ENCODE assay signal across 25 cellular contexts in genomic region chr3:99471353-99472323, GRCh38.
DNase-seq lines count a peak whose midpoint lies in the region; ATAC-seq and TF ChIP-seq lines count a peak whose summit lies in the region.
"Had no signal": no experiment of that assay in that cellular context is flagged by ENCODE, and none has a peak within 500 bp of the region (broad histone marks: within the 10 kb centered on the region; RNA-seq: fewer than 3 reads in every experiment).

No MANE protein-coding gene starts in this region.

- CTCF ChIA-PET in IMR-90 (lab: Yijun Ruan, JAX), result interaction anchor here (0.6 kb wide), 1 partner anchor 1383 kb away, joined by 3 read pairs; no protein-coding TSS in a partner anchor

- H2BK5ac ChIP-seq in IMR-90 (ENCODE audit: low read depth, low read length, poor library complexity, severe bottlenecking), result no peak overlapping the region

- H3K27me3 ChIP-seq in IMR-90 (ENCODE audit: control insufficient read depth, insufficient read depth, low read length), result no peaks in the 10 kb centered on the region
- H3K27me3 ChIP-seq in right cardiac atrium (ENCODE audit: control insufficient read depth, insufficient read depth), result no peaks in the 10 kb centered on the region
- no peaks in the 10 kb centered on the region for H3K27me3 ChIP-seq in tibial artery
- H3K27me3 ChIP-seq: spleen had no signal

- H3K4me1 ChIP-seq in IMR-90 (ENCODE audit: control insufficient read depth, insufficient read depth, low read length), result peaks cover 6% of the 10 kb centered on the region
- no peaks in the 10 kb centered on the region for H3K4me1 ChIP-seq in right cardiac atrium (ENCODE audit: control insufficient read depth, insufficient read depth, low read length)
- peaks cover 0 to 60% (median 24%) of the 10 kb centered on the region in 4 donors for H3K4me1 ChIP-seq in tibial artery
- H3K4me1 ChIP-seq: spleen had no signal

- H3K9me3 Mint-ChIP-seq in chondrocyte (ENCODE audit: low read depth), result peaks cover 2% of the 10 kb centered on the region

- H3K27ac ChIP-seq in IMR-90 (ENCODE audit: insufficient read depth, low read length), result no peak overlapping the region
- H3K27ac ChIP-seq in right cardiac atrium (ENCODE audit: low read length), result no peak overlapping the region
- peak overlapping the region; percentile 77 to 79 for H3K27ac ChIP-seq in tibial artery
- H3K27ac ChIP-seq: SK-N-MC, spleen, VCaP had no signal

- no peak overlapping the region for H3K4me3 Mint-ChIP-seq in chondrocyte (ENCODE audit: unreplicated experiment)
- H3K4me3 Mint-ChIP-seq: activated CD4-positive, alpha-beta T cell treated with anti-CD3 and anti-CD28 coated beads, Interleukin-2, amount 10 ng/mL, durations not matched to agents 7 days and 5 days; CD14-positive monocyte; naive B cell; stimulated activated naive B cell treated with anti-CD40 and anti-IgM and Interleukin-4, amounts not matched to agents 10 μg/mL and 1 μg/mL and 100 μg/mL, for 72 hours; T-helper 17 cell had no signal

- intact Hi-C loops in IMR-90 (cut with micrococcal nuclease), result loop anchor here (5.0 kb wide), 1 partner anchor 59 kb away; no protein-coding TSS in a partner anchor
- intact Hi-C loops in right cardiac atrium (cut with DNase I), result no loop called here
- intact Hi-C loops in tibial artery (cut with DNase I; ENCODE audit: low total_unique reads), result no loop called here

- no peak overlapping the region for H2BK20ac ChIP-seq in IMR-90 (ENCODE audit: low read depth, low read length)

- POLR2A ChIA-PET in IMR-90 (lab: Charles Lee; ENCODE audit: unreplicated experiment), result no interaction called here

- no TSS peak for BruUV-seq in IMR-90 (replicated peaks; lab: Mats Ljungman, UMichigan)

- ATAC-seq in IMR-90 (ENCODE audit: low read depth) (no peak), right cardiac atrium (peak; percentile 84 to 92)
- ATAC-seq: stimulated activated naive B cell treated with anti-CD40 and anti-IgM and Interleukin-4, amounts not matched to agents 10 μg/mL and 1 μg/mL and 100 μg/mL, for 72 hours; T-helper 17 cell had no signal

- H3K4me3 ChIP-seq in IMR-90 (ENCODE audit: insufficient read depth, low read depth, low read length) (no peak overlapping the region), right cardiac atrium (ENCODE audit: low read length) (no peak overlapping the region), tibial artery (no peak overlapping the region)
- H3K4me3 ChIP-seq: SK-N-MC, spleen had no signal

- H3K18ac ChIP-seq in IMR-90 (ENCODE audit: low read depth, low read length), result peak overlapping the region; percentile 16; the same call in 1 of the 2 replicates

- peak overlapping the region; percentile 72 for H3K27ac Mint-ChIP-seq in chondrocyte (ENCODE audit: unreplicated experiment)
- H3K27ac Mint-ChIP-seq: activated CD4-positive, alpha-beta T cell treated with anti-CD3 and anti-CD28 coated beads, Interleukin-2, amount 10 ng/mL, durations not matched to agents 7 days and 5 days; CD14-positive monocyte; naive B cell; stimulated activated naive B cell treated with anti-CD40 and anti-IgM and Interleukin-4, amounts not matched to agents 10 μg/mL and 1 μg/mL and 100 μg/mL, for 72 hours; T-helper 17 cell had no signal

- no peak overlapping the region for H3K56ac ChIP-seq in IMR-90 (ENCODE audit: extremely low read depth, insufficient read depth, low read length)

- H3K4me1 Mint-ChIP-seq in chondrocyte (ENCODE audit: low read depth), result peaks cover 80% of the 10 kb centered on the region
- H3K4me1 Mint-ChIP-seq: activated CD4-positive, alpha-beta T cell treated with anti-CD3 and anti-CD28 coated beads, Interleukin-2, amount 10 ng/mL, durations not matched to agents 7 days and 5 days; CD14-positive monocyte; naive B cell; stimulated activated naive B cell treated with anti-CD40 and anti-IgM and Interleukin-4, amounts not matched to agents 10 μg/mL and 1 μg/mL and 100 μg/mL, for 72 hours; T-helper 17 cell had no signal

- no peak overlapping the region for H3K4me2 ChIP-seq in IMR-90 (ENCODE audit: low read depth, low read length)

- H4K91ac ChIP-seq in IMR-90 (ENCODE audit: insufficient read depth, low read depth, low read length), result no peak overlapping the region

- H3K9me1 ChIP-seq in IMR-90 (ENCODE audit: insufficient read depth, low read length), result 0 out of 2 replicates have a peak, but pooled peaks cover 2% of the 10 kb centered on the region

- 93% methylated on average over 5 of the region's 7 CpGs; no CpG with 5 or more reads in 1 of the 2 experiments for WGBS in IMR-90 (ENCODE audit: extremely low coverage in 2 of 2, insufficient read length in 1 of 2), 2 experiments
- WGBS in right cardiac atrium, result 67% methylated on average over 7 of the region's 7 CpGs

- DNase-seq in IMR-90 (no peak), chondrocyte (ENCODE audit: low spot score) (no peak), right cardiac atrium (peak; percentile 64 to 90 (median 83)), tibial artery (peak; percentile 72 to 90), NCI-H510A treated with DMSO at 0.1 percent for 48 hours (lab: John Stamatoyannopoulos, UW) (no peak), NCI-H82 (lab: John Stamatoyannopoulos, UW) (no peak), NAMALWA (ENCODE audit: low spot score) (no peak)
- DNase-seq in stimulated activated CD8-positive, alpha-beta memory T cell treated with anti-CD3 and anti-CD28 coated beads, Interleukin-4, amount 100 ng/mL, for 48 hours, result no peak
- DNase-seq: activated CD4-positive, alpha-beta T cell treated with anti-CD3 and anti-CD28 coated beads, Interleukin-2, amount 10 ng/mL, durations not matched to agents 7 days and 5 days; activated naive CD4-positive, alpha-beta T cell treated with anti-CD3 and anti-CD28 coated beads, Interleukin-2, amount 50 U/mL, for 16 hours; dermis blood vessel endothelial cell; EL; glutamatergic neuron; mesendoderm; naive B cell; NCI-H1417 treated with DMSO at 0.1 percent for 48 hours; NCI-H510A; RPMI8226; spleen; stimulated activated CD4-positive, alpha-beta T cell treated with anti-CD3 and anti-CD28 coated beads, Interleukin-4, amount 100 ng/mL, for 1 hour; stimulated activated naive B cell treated with anti-CD40 and anti-IgM and Interleukin-4, amounts not matched to agents 10 μg/mL and 1 μg/mL and 100 μg/mL, for 72 hours; T-helper 17 cell had no signal

- no peak for TF ChIP-seq RAD21 in IMR-90 (IDR thresholded peaks at IDR 0.05; ENCODE audit: low read length)

- in situ Hi-C loops in IMR-90 (cut with MboI; ENCODE audit: low sequenced_read_pairs), result no loop called here

- no peak overlapping the region for H3K23ac ChIP-seq in IMR-90 (ENCODE audit: low read depth, low read length)

- H2BK120ac ChIP-seq in IMR-90 (ENCODE audit: low read depth, low read length), result no peak overlapping the region

- peak overlapping the region; percentile 61; the same call in 1 of the 2 replicates for H2AK5ac ChIP-seq in IMR-90 (ENCODE audit: low read depth, low read length)

- no peak overlapping the region for H3K14ac ChIP-seq in IMR-90 (replicated peaks; ENCODE audit: low read depth, low read length)

- H2AK9ac ChIP-seq in IMR-90 (replicated peaks; ENCODE audit: low read depth, low read length, poor library complexity), result no peak overlapping the region

- TF ChIP-seq POLR2A in IMR-90 (IDR thresholded peaks at IDR 0.05; ENCODE audit: low read depth, low read length), result no peak

- H4K5ac ChIP-seq in IMR-90 (ENCODE audit: low read depth, low read length), result no peak overlapping the region; the same call in 1 of the 2 replicates

- H3K36me3 Mint-ChIP-seq in chondrocyte (ENCODE audit: low read depth), result peaks cover 17% of the 10 kb centered on the region
- H3K36me3 Mint-ChIP-seq: CD14-positive monocyte; naive B cell; stimulated activated naive B cell treated with anti-CD40 and anti-IgM and Interleukin-4, amounts not matched to agents 10 μg/mL and 1 μg/mL and 100 μg/mL, for 72 hours had no signal

- H4K8ac ChIP-seq in IMR-90 (ENCODE audit: low read depth in 2 of 2, low read length in 2 of 2), result no peak overlapping the region

- H3K9me3 ChIP-seq in IMR-90 (ENCODE audit: control insufficient read depth, insufficient read depth, low read length) (no peaks in the 10 kb centered on the region), right cardiac atrium (ENCODE audit: control insufficient read depth, low read length) (no peaks in the 10 kb centered on the region), tibial artery (no peaks in the 10 kb centered on the region)

- 0 out of 3 replicates have a peak overlapping the region, but pooled peaks have one; percentile 2 for H2BK15ac ChIP-seq in IMR-90 (ENCODE audit: low read depth, low read length)

- dilution Hi-C loops in IMR-90 (cut with HindIII; ENCODE audit: low sequenced_read_pairs, unreplicated experiment), result no loop called here

- no peak overlapping the region for H3K4ac ChIP-seq in IMR-90 (ENCODE audit: low read depth, low read length)

- H3K9ac ChIP-seq in IMR-90 (ENCODE audit: low read depth, low read length), result no peak overlapping the region

- H3K79me1 ChIP-seq in IMR-90 (ENCODE audit: low read depth in 1 of 2, low read length in 2 of 2), result no peaks in the 10 kb centered on the region

- no peak overlapping the region for H2AFZ ChIP-seq in IMR-90 (replicated peaks; ENCODE audit: low read length, poor library complexity)

- TF ChIP-seq CTCF in IMR-90 (conservative IDR thresholded peaks at IDR 0.05; ENCODE audit: low read depth, low read length), result no peak
- TF ChIP-seq CTCF in chondrocyte (IDR thresholded peaks at IDR 0.05), result no peak
- no peak for TF ChIP-seq CTCF in tibial artery (IDR thresholded peaks at IDR 0.05)

- H3K27me3 Mint-ChIP-seq in chondrocyte (ENCODE audit: low read depth), result no peaks in the 10 kb centered on the region
- H3K27me3 Mint-ChIP-seq: activated CD4-positive, alpha-beta T cell treated with anti-CD3 and anti-CD28 coated beads, Interleukin-2, amount 10 ng/mL, durations not matched to agents 7 days and 5 days; naive B cell; stimulated activated naive B cell treated with anti-CD40 and anti-IgM and Interleukin-4, amounts not matched to agents 10 μg/mL and 1 μg/mL and 100 μg/mL, for 72 hours; T-helper 17 cell had no signal

- H3K36me3 ChIP-seq in IMR-90 (ENCODE audit: control insufficient read depth, insufficient read depth, low read length), result no peaks in the 10 kb centered on the region
- no peaks in the 10 kb centered on the region for H3K36me3 ChIP-seq in tibial artery
- H3K36me3 ChIP-seq: spleen had no signal

- H4K20me1 ChIP-seq in IMR-90 (ENCODE audit: insufficient read depth, low read length), result no peaks in the 10 kb centered on the region

TF ChIP-seq in IMR-90, 13 proteins besides CTCF, POLR2A, EP300 and RAD21:
- TF ChIP-seq CHD1 (IDR thresholded peaks at IDR 0.05; ENCODE audit: low read depth, low read length), result no peak

Comparison
In these comparisons a context has a peak if more than half of its experiments do, and no peak if none do; other contexts are left out.
1. DNase-seq: peak in right cardiac atrium (3 of 3) and tibial artery (2 of 2); none in IMR-90 (single experiment), chondrocyte (single experiment), stimulated activated CD8-positive, alpha-beta memory T cell treated with anti-CD3 and anti-CD28 coated beads, Interleukin-4, amount 100 ng/mL, for 48 hours (single experiment), NCI-H510A treated with DMSO at 0.1 percent for 48 hours (single experiment), NCI-H82 (single experiment) and NAMALWA (single experiment).
2. H3K27ac ChIP-seq: peak in tibial artery (2 of 2); none in IMR-90 (single experiment) and right cardiac atrium (single experiment).